In genomic region chr16:89561195-89562026, GRCh38 we compare ENCODE assay signal across 8 cellular contexts. TPM values are rescaled to one million over a fixed set of nuclear protein-coding genes. Genes with fewer than 3 reads are reported as not detected.
A peak's percentile ranks its signal among the peaks of the same experiment; 100 is the strongest.
DNase-seq lines count a peak whose midpoint lies in the region; ATAC-seq and TF ChIP-seq lines count a peak whose summit lies in the region.

No MANE protein-coding gene starts in this region.

- peak overlapping the region; percentile 84 for H3K4me3 ChIP-seq in GM23248
- peak overlapping the region; percentile 63 for H3K4me3 ChIP-seq in WERI-Rb-1 (ENCODE audit: low read depth, low read length)
- peak overlapping the region; percentile 87 for H3K4me3 ChIP-seq in fibroblast of pulmonary artery (replicated peaks; ENCODE audit: low read depth, low read length)
- peak overlapping the region; percentile 89 for H3K4me3 ChIP-seq in skeletal muscle cell (ENCODE audit: low read depth, low read length)

- H4K20me1 ChIP-seq in GM23248 (ENCODE audit: insufficient read depth), result peaks cover 33% of the 10 kb centered on the region

- H3K27ac ChIP-seq in GM23248 (peak overlapping the region; percentile 99), WERI-Rb-1 (peak overlapping the region; percentile 94)

- no peak overlapping the region for H2AFZ ChIP-seq in GM23248

- H3K9me2 ChIP-seq in GM23248 (ENCODE audit: insufficient read depth), result no peaks in the 10 kb centered on the region

- 10 to 12% methylated on average over 55 of the region's 55 CpGs for WGBS in GM23248 (ENCODE audit: low coverage in 1 of 2, low lambda C conversion rate in 2 of 2, missing lambda C conversion rate in 2 of 2), 2 experiments

- H3K9ac ChIP-seq in GM23248, result peak overlapping the region; percentile 96

- ATAC-seq in HG03095 (IDR thresholded peaks at IDR 0.05; ENCODE audit: unreplicated experiment) (no peak), GM18858 (IDR thresholded peaks at IDR 0.05; ENCODE audit: unreplicated experiment) (no peak)

- H3K9me3 ChIP-seq in GM23248 (ENCODE audit: low read depth) (no peaks in the 10 kb centered on the region), WERI-Rb-1 (ENCODE audit: severe bottlenecking) (no peaks in the 10 kb centered on the region)

- TF ChIP-seq CTCF in WERI-Rb-1 (IDR thresholded peaks at IDR 0.05; ENCODE audit: low read depth, low read length), result no peak
- TF ChIP-seq CTCF in fibroblast of pulmonary artery (IDR thresholded peaks at IDR 0.05; ENCODE audit: low read length, missing control alignments), result no peak

- H3K36me3 ChIP-seq in GM23248 (ENCODE audit: low read depth) (peaks cover 36% of the 10 kb centered on the region), WERI-Rb-1 (peaks cover 37% of the 10 kb centered on the region)

- in situ Hi-C loops in GM23248 (cut with MboI), result no loop called here

- H3K4me2 ChIP-seq in GM23248 (ENCODE audit: unreplicated experiment), result peak overlapping the region; percentile 93

- peaks cover 61% of the 10 kb centered on the region for H3F3A ChIP-seq in GM23248 (ENCODE audit: insufficient read depth)

- H3K27me3 ChIP-seq in GM23248 (replicated peaks; ENCODE audit: insufficient read depth) (no peaks in the 10 kb centered on the region), WERI-Rb-1 (ENCODE audit: insufficient read depth, low read depth, severe bottlenecking) (no peaks in the 10 kb centered on the region)

- peaks cover 38% of the 10 kb centered on the region for H3K4me1 ChIP-seq in GM23248 (ENCODE audit: insufficient read depth)

- H3K79me2 ChIP-seq in GM23248 (ENCODE audit: insufficient read depth), result peaks cover 30% of the 10 kb centered on the region

- DNase-seq in GM23248 (no peak), WERI-Rb-1 (no peak), fibroblast of pulmonary artery (ENCODE audit: low read depth) (no peak), skeletal muscle cell (ENCODE audit: low read depth) (no peak), CD1c-positive myeloid dendritic cell (ENCODE audit: extremely low spot score) (no peak), MV-4-11 (lab: John Stamatoyannopoulos, UW) (no peak)

RNA-seq across cellular contexts. Expression of gene RPL13, which starts 0.9 kb away (rescaled TPM):
- total RNA-seq in GM23248 (2014; rRNA removed; shearing (Covaris generic)), result 3,580 and 6,666 TPM in 2 replicates
- 1,418 and 1,480 TPM in 2 replicates for polyA plus RNA-seq in GM23248 (2016; fragmentation: Nextera tagmentation; extraction: Ambion mirVana)

RNA-seq across cellular contexts. Expression of gene CPNE7, which starts 14.1 kb away (rescaled TPM):
- 7.7 and 10.1 TPM in 2 replicates for total RNA-seq in GM23248 (2014; rRNA removed; shearing (Covaris generic))
- polyA plus RNA-seq in GM23248 (2016; fragmentation: Nextera tagmentation; extraction: Ambion mirVana), result 4.7 and 5.3 TPM in 2 replicates

RNA-seq across cellular contexts. Expression of gene DPEP1, which starts 52.0 kb away (rescaled TPM):
- total RNA-seq in GM23248 (2014; rRNA removed; shearing (Covaris generic)), result not detected in 2 replicates
- not detected in 2 replicates for polyA plus RNA-seq in GM23248 (2016; fragmentation: Nextera tagmentation; extraction: Ambion mirVana)

RNA-seq across cellular contexts. Expression of gene SPG7, which starts 53.2 kb away (rescaled TPM):
- total RNA-seq in GM23248 (2014; rRNA removed; shearing (Covaris generic)), result 155 and 215 TPM in 2 replicates
- polyA plus RNA-seq in GM23248 (2016; fragmentation: Nextera tagmentation; extraction: Ambion mirVana), result 47.5 and 53.9 TPM in 2 replicates
